Comparison of ENCODE assay signal across 1 cellular context in genomic region chr16:29893553-29893952, GRCh38.
TF ChIP-seq lines count a peak whose summit lies in the region.

No MANE protein-coding gene starts in this region.

TF ChIP-seq in K562, 482 proteins besides CTCF, POLR2A, EP300 and RAD21 (continued from another document and continues in another):
- TF ChIP-seq FOXK2 (conservative IDR thresholded peaks at IDR 0.05 in 1 of 2, IDR thresholded peaks at IDR 0.05 in 1 of 2; ENCODE audit: low read depth in 2 of 2) (no peak), KDM1A (IDR thresholded peaks at IDR 0.05) (peak in 1 of 2 experiments; percentile 78; a peak in 3 of 4 replicates), MYBL2 (IDR thresholded peaks at IDR 0.05; ENCODE audit: low read depth) (no peak), MYBL2 (CRISPR knock-in tag; IDR thresholded peaks at IDR 0.05; ENCODE audit: borderline replicate concordance) (no peak), ZNF785 (CRISPR knock-in tag; IDR thresholded peaks at IDR 0.05) (no peak), ID3 (CRISPR knock-in tag; IDR thresholded peaks at IDR 0.05) (no peak), ID3 (tag; IDR thresholded peaks at IDR 0.05) (no peak), HSF4 (CRISPR knock-in tag; IDR thresholded peaks at IDR 0.05; ENCODE audit: borderline replicate concordance) (no peak), ZKSCAN3 (CRISPR knock-in tag; IDR thresholded peaks at IDR 0.05) (no peak), GATAD2B (IDR thresholded peaks at IDR 0.05; ENCODE audit: borderline replicate concordance) (no peak), SRSF1 (IDR thresholded peaks at IDR 0.05; ENCODE audit: low read depth, low read length) (no peak), ZNF121 (CRISPR knock-in tag; conservative IDR thresholded peaks at IDR 0.05) (peak; percentile 38; the same call in 1 of the 2 replicates), NR0B1 (IDR thresholded peaks at IDR 0.05; ENCODE audit: partially characterized antibody) (no peak), ZMIZ1 (IDR thresholded peaks at IDR 0.05; ENCODE audit: low read depth in 2 of 2, low read length in 2 of 2) (no peak), ZBTB17 (CRISPR knock-in tag; IDR thresholded peaks at IDR 0.05) (no peak), PURB (CRISPR knock-in tag; IDR thresholded peaks at IDR 0.05; ENCODE audit: low read depth) (no peak), ZNF740 (CRISPR knock-in tag; IDR thresholded peaks at IDR 0.05) (no peak), ZNF740 (tag; IDR thresholded peaks at IDR 0.05) (no peak), CREBBP (IDR thresholded peaks at IDR 0.05; ENCODE audit: low read depth, low read length) (no peak), CBX5 (IDR thresholded peaks at IDR 0.05; ENCODE audit: borderline replicate concordance, low read depth) (no peak), USF2 (CRISPR knock-in tag; IDR thresholded peaks at IDR 0.05) (no peak), SNIP1 (IDR thresholded peaks at IDR 0.05; ENCODE audit: low read depth) (no peak), ARID4B (CRISPR knock-in tag; IDR thresholded peaks at IDR 0.05) (no peak), TSHZ1 (CRISPR knock-in tag; IDR thresholded peaks at IDR 0.05) (no peak), ARID1B (IDR thresholded peaks at IDR 0.05) (peak; percentile 93), ZNF518B (CRISPR knock-in tag; IDR thresholded peaks at IDR 0.05) (no peak), ZHX1 (conservative IDR thresholded peaks at IDR 0.05; ENCODE audit: low read length) (no peak), SPI1 (IDR thresholded peaks at IDR 0.05; ENCODE audit: borderline replicate concordance, low read depth, low read length) (no peak), GATAD2A (IDR thresholded peaks at IDR 0.05) (no peak), MYC (IDR thresholded peaks at IDR 0.05; ENCODE audit: low read depth, low read length) (no peak), MYC (CRISPR knock-in tag; IDR thresholded peaks at IDR 0.05; ENCODE audit: borderline replicate concordance, low read depth) (no peak), EP400 (IDR thresholded peaks at IDR 0.05) (no peak), CHD4 (IDR thresholded peaks at IDR 0.05; ENCODE audit: insufficient read depth, insufficient replicate concordance, low read depth, low read length, poor library complexity, severe bottlenecking) (no peak), NRF1 (conservative IDR thresholded peaks at IDR 0.05 in 1 of 2, IDR thresholded peaks at IDR 0.05 in 1 of 2) (no peak), SUPT5H (IDR thresholded peaks at IDR 0.05) (no peak)
